ENCODE assay signal across 26 cellular contexts in genomic region chr5:74374656-74375055, GRCh38.
"Had no signal": no experiment of that assay in that cellular context is flagged by ENCODE, and none has a peak within 500 bp of the region (broad histone marks: within the 10 kb centered on the region; RNA-seq: fewer than 3 reads in every experiment).

No MANE protein-coding gene starts in this region.

- H3K27me3 ChIP-seq: dorsolateral prefrontal cortex, gastrocnemius medialis, right lobe of liver, uterus had no signal

- H3K4me1 ChIP-seq: right lobe of liver, uterus had no signal

- ATAC-seq: activated naive CD4-positive, alpha-beta T cell treated with anti-CD3 and anti-CD28 coated beads, Interleukin-2, amount 50 U/mL, for 72 hours; gastrocnemius medialis; lower lobe of right lung; natural killer cell treated with Interleukin-12 subunit alpha and Interleukin-12 subunit beta and Interleukin-15 and Interleukin-18, amount 100 ng/mL, for 72 hours; right lobe of liver; T-helper 17 cell had no signal

- FAIRE-seq: bronchial epithelial cell, colon, kidney had no signal

- H3K4me3 ChIP-seq: dorsolateral prefrontal cortex, gastrocnemius medialis, lower lobe of right lung, right lobe of liver, thoracic aorta, uterus had no signal

- H3K9me3 ChIP-seq: gastrocnemius medialis, lower lobe of right lung, right lobe of liver, thoracic aorta, uterus had no signal

- DNase-seq: activated B cell treated with CpG ODN at 0.5 μM for 24 hours; activated CD4-positive, alpha-beta T cell treated with anti-CD3 and anti-CD28 coated beads, Interleukin-2, amount 50 U/mL, for 1 hour; activated naive CD4-positive, alpha-beta T cell; activated T-cell treated with anti-CD3 and anti-CD28 coated beads for 4 hours; activated T-cell treated with anti-CD3 and anti-CD28 coated beads, Interleukin-2, amount 50 U/mL, for 72 hours; anterior cingulate cortex; dorsolateral prefrontal cortex; effector memory CD4-positive, alpha-beta T cell; erythroblast; gastrocnemius medialis; glutamatergic neuron; immature natural killer cell; kidney; lower lobe of right lung; mesendoderm; right lobe of liver; stimulated activated CD4-positive, alpha-beta T cell treated with anti-CD3 and anti-CD28 coated beads, Interleukin-2, amount 100 ng/mL, for 48 hours; stimulated activated naive CD4-positive, alpha-beta T cell treated with Interleukin-2 at 50 U/mL for 16 hours; T-helper 17 cell; T1000; uterus had no signal

- H3K36me3 ChIP-seq: gastrocnemius medialis, lower lobe of right lung, right lobe of liver, thoracic aorta, uterus had no signal

- H3K27ac ChIP-seq: dorsolateral prefrontal cortex, gastrocnemius medialis, lower lobe of right lung, right lobe of liver, thoracic aorta, uterus had no signal
